Comparison of ENCODE assay signal across 9 cellular contexts in the genomic region with DNA sequence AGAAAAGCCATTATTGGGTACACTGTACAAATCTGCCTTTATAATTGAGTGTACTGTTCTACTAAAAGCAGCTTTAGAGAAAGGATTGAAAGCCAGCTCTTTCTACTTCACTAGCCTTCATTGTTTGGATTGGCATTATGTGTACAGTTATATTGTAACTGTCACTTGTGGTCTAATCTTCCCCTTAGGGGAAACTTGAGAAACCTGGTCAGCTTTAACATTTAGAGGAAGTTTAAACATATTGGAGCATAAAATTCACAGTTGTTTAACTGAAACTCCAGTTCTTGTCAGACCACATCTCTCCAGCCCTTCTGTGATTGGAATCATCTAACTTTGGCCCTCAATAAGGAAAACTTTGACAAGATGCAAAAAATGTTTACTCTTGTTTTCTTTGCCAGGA. TPM values are rescaled to one million over a fixed set of nuclear protein-coding genes. Genes with fewer than 3 reads are reported as not detected.
A peak's percentile ranks its signal among the peaks of the same experiment; 100 is the strongest.
DNase-seq lines count a peak whose midpoint lies in the region; ATAC-seq, FAIRE-seq and TF ChIP-seq lines count a peak whose summit lies in the region.
"Had no signal": no experiment of that assay in that cellular context is flagged by ENCODE, and none has a peak within 500 bp of the region (broad histone marks: within the 10 kb centered on the region; RNA-seq: fewer than 3 reads in every experiment).

No MANE protein-coding gene starts in this region.

- no peaks in the 10 kb centered on the region for H3K27me3 Mint-ChIP-seq in progenitor cell of endocrine pancreas

- FAIRE-seq in GM19239 (lab: Jason Lieb, UNC), result peak; percentile 86

- ATAC-seq in HG03565 (IDR thresholded peaks at IDR 0.05; ENCODE audit: unreplicated experiment), result peak; percentile 60

- TF ChIP-seq CTCF in progenitor cell of endocrine pancreas (IDR thresholded peaks at IDR 0.05; ENCODE audit: unreplicated experiment), result no peak

- H3K4me3 Mint-ChIP-seq in progenitor cell of endocrine pancreas (ENCODE audit: low read depth), result no peak overlapping the region

- no peak overlapping the region for H3K27ac Mint-ChIP-seq in progenitor cell of endocrine pancreas

- no peak overlapping the region for H3K4me3 ChIP-seq in skin epidermis

- H3K4me1 Mint-ChIP-seq in progenitor cell of endocrine pancreas (ENCODE audit: low read depth), result peaks cover 16% of the 10 kb centered on the region

- H3K36me3 Mint-ChIP-seq in progenitor cell of endocrine pancreas (ENCODE audit: insufficient read depth), result peaks cover 12% of the 10 kb centered on the region

- DNase-seq in AML-193 (lab: John Stamatoyannopoulos, UW) (peak; percentile 87 to 89), GM19239 (ENCODE audit: insufficient read length, low spot score) (no peak), astrocyte of the hippocampus (ENCODE audit: low read depth, low spot score) (peak; percentile 39), progenitor cell of endocrine pancreas (ENCODE audit: low spot score, unreplicated experiment) (no peak), NCI-H526 treated with DMSO at 0.1 percent for 48 hours (lab: John Stamatoyannopoulos, UW) (no peak)
- no peak for DNase-seq in stimulated activated CD4-positive, alpha-beta T cell treated with anti-CD3 and anti-CD28 coated beads, Interleukin-2, amount 100 ng/mL, for 48 hours

- H3K27ac ChIP-seq in skin epidermis, result peak overlapping the region in 13 of 21 experiments; percentile 14 to 81 (median 54)
- H3K27ac ChIP-seq: parathyroid adenoma had no signal

- no peaks in the 10 kb centered on the region for H3K9me3 Mint-ChIP-seq in progenitor cell of endocrine pancreas (ENCODE audit: low read depth)

RNA-seq across cellular contexts. Expression of a gene that starts 24.6 kb away (rescaled TPM):
- total RNA-seq in progenitor cell of endocrine pancreas, result 76.2 and 89.7 TPM in 2 replicates

Comparison
In these comparisons a context has a peak if more than half of its experiments do, and no peak if none do; other contexts are left out.
1. DNase-seq: peak in AML-193 (2 of 2) and astrocyte of the hippocampus (single experiment); none in GM19239 (single experiment), progenitor cell of endocrine pancreas (single experiment), NCI-H526 treated with DMSO at 0.1 percent for 48 hours (single experiment) and stimulated activated CD4-positive, alpha-beta T cell treated with anti-CD3 and anti-CD28 coated beads, Interleukin-2, amount 100 ng/mL, for 48 hours (0 of 2).